In genomic region chr11:61349916-61350315, GRCh38 we compare ENCODE assay signal across 13 cellular contexts. TPM values are rescaled to one million over a fixed set of nuclear protein-coding genes. Genes with fewer than 3 reads are reported as not detected.
A peak's percentile ranks its signal among the peaks of the same experiment; 100 is the strongest.
DNase-seq lines count a peak whose midpoint lies in the region; ATAC-seq and TF ChIP-seq lines count a peak whose summit lies in the region.
"Had no signal": no experiment of that assay in that cellular context is flagged by ENCODE, and none has a peak within 500 bp of the region (broad histone marks: within the 10 kb centered on the region; RNA-seq: fewer than 3 reads in every experiment).

No MANE protein-coding gene starts in this region.

- H3K9me3 Mint-ChIP-seq in activated naive CD4-positive, alpha-beta T cell treated with anti-CD3 and anti-CD28 coated beads, Interleukin-2, amount 50 U/mL, for 24 hours = no peaks in the 10 kb centered on the region
- H3K9me3 Mint-ChIP-seq in activated naive CD4-positive, alpha-beta T cell treated with anti-CD3 and anti-CD28 coated beads, Interleukin-2, amount 10 ng/mL, durations not matched to agents 7 days and 5 days = no peaks in the 10 kb centered on the region
- H3K9me3 Mint-ChIP-seq in memory B cell = no peaks in the 10 kb centered on the region
- H3K9me3 Mint-ChIP-seq in stimulated activated memory B cell treated with anti-CD40 and anti-IgM and Interleukin-4, amounts not matched to agents 10 μg/mL and 1 μg/mL and 100 μg/mL, for 72 hours = no peaks in the 10 kb centered on the region
- no peaks in the 10 kb centered on the region for H3K9me3 Mint-ChIP-seq in natural killer cell

- no peak overlapping the region for H3K4me3 Mint-ChIP-seq in activated naive CD4-positive, alpha-beta T cell treated with anti-CD3 and anti-CD28 coated beads, Interleukin-2, amount 50 U/mL, for 24 hours
- no peak overlapping the region for H3K4me3 Mint-ChIP-seq in activated naive CD4-positive, alpha-beta T cell treated with anti-CD3 and anti-CD28 coated beads, Interleukin-2, amount 10 ng/mL, durations not matched to agents 7 days and 5 days
- H3K4me3 Mint-ChIP-seq in memory B cell = peak overlapping the region; percentile 8
- H3K4me3 Mint-ChIP-seq in stimulated activated memory B cell treated with anti-CD40 and anti-IgM and Interleukin-4, amounts not matched to agents 10 μg/mL and 1 μg/mL and 100 μg/mL, for 72 hours = no peak overlapping the region
- H3K4me3 Mint-ChIP-seq in natural killer cell = no peak overlapping the region

- H3K27ac Mint-ChIP-seq in activated naive CD4-positive, alpha-beta T cell treated with anti-CD3 and anti-CD28 coated beads, Interleukin-2, amount 50 U/mL, for 24 hours = peak overlapping the region; percentile 11
- no peak overlapping the region for H3K27ac Mint-ChIP-seq in activated naive CD4-positive, alpha-beta T cell treated with anti-CD3 and anti-CD28 coated beads, Interleukin-2, amount 10 ng/mL, durations not matched to agents 7 days and 5 days
- peak overlapping the region; percentile 26 for H3K27ac Mint-ChIP-seq in memory B cell
- H3K27ac Mint-ChIP-seq in stimulated activated memory B cell treated with anti-CD40 and anti-IgM and Interleukin-4, amounts not matched to agents 10 μg/mL and 1 μg/mL and 100 μg/mL, for 72 hours = peak overlapping the region; percentile 58
- no peak overlapping the region for H3K27ac Mint-ChIP-seq in natural killer cell

- no peaks in the 10 kb centered on the region for H3K27me3 Mint-ChIP-seq in activated naive CD4-positive, alpha-beta T cell treated with anti-CD3 and anti-CD28 coated beads, Interleukin-2, amount 50 U/mL, for 24 hours
- H3K27me3 Mint-ChIP-seq in activated naive CD4-positive, alpha-beta T cell treated with anti-CD3 and anti-CD28 coated beads, Interleukin-2, amount 10 ng/mL, durations not matched to agents 7 days and 5 days = no peaks in the 10 kb centered on the region
- H3K27me3 Mint-ChIP-seq in memory B cell (no peaks in the 10 kb centered on the region), natural killer cell (ENCODE audit: low read depth in 2 of 2) (no peaks in the 10 kb centered on the region)
- no peaks in the 10 kb centered on the region for H3K27me3 Mint-ChIP-seq in stimulated activated memory B cell treated with anti-CD40 and anti-IgM and Interleukin-4, amounts not matched to agents 10 μg/mL and 1 μg/mL and 100 μg/mL, for 72 hours

- peak overlapping the region; percentile 56 for H3K27ac ChIP-seq in RWPE1
- H3K27ac ChIP-seq: A549 had no signal

- ATAC-seq in memory B cell (ENCODE audit: low read depth) (no peak), natural killer cell (no peak), HG02852 (IDR thresholded peaks at IDR 0.05; ENCODE audit: unreplicated experiment) (no peak)
- ATAC-seq in stimulated activated memory B cell treated with anti-CD40 and anti-IgM and Interleukin-4, amounts not matched to agents 10 μg/mL and 1 μg/mL and 100 μg/mL, for 72 hours = no peak
- ATAC-seq: A549 had no signal

- POLR2A ChIA-PET in RWPE1 (lab: Yijun Ruan, JAX; ENCODE audit: low non-redundant PET) = interaction anchor here (1.2 kb wide), 1 partner anchor 12 kb away, joined by 3 read pairs; the partner anchor contains the start of genes CYB561A3 and TMEM138

- DNase-seq in activated naive CD4-positive, alpha-beta T cell treated with anti-CD3 and anti-CD28 coated beads, Interleukin-2, amount 10 ng/mL, durations not matched to agents 7 days and 5 days = no peak
- DNase-seq in RWPE1 (ENCODE audit: low spot score) = no peak
- no peak for DNase-seq in memory B cell (ENCODE audit: low spot score in 2 of 2)
- DNase-seq in retina = no peak
- no peak for DNase-seq in natural killer cell
- DNase-seq: Kasumi-1, NCI-H1105, NCI-H1694, NCI-H524 had no signal

- TF ChIP-seq CTCF in RWPE1 (conservative IDR thresholded peaks at IDR 0.05; ENCODE audit: low read depth) (no peak), natural killer cell (IDR thresholded peaks at IDR 0.05) (no peak)

- H3K4me1 Mint-ChIP-seq in activated naive CD4-positive, alpha-beta T cell treated with anti-CD3 and anti-CD28 coated beads, Interleukin-2, amount 50 U/mL, for 24 hours = peaks cover 6% of the 10 kb centered on the region
- no peaks in the 10 kb centered on the region for H3K4me1 Mint-ChIP-seq in activated naive CD4-positive, alpha-beta T cell treated with anti-CD3 and anti-CD28 coated beads, Interleukin-2, amount 10 ng/mL, durations not matched to agents 7 days and 5 days
- peaks cover 39% of the 10 kb centered on the region for H3K4me1 Mint-ChIP-seq in memory B cell
- H3K4me1 Mint-ChIP-seq in stimulated activated memory B cell treated with anti-CD40 and anti-IgM and Interleukin-4, amounts not matched to agents 10 μg/mL and 1 μg/mL and 100 μg/mL, for 72 hours = peaks cover 59% of the 10 kb centered on the region
- peaks cover 0 to 10% of the 10 kb centered on the region in 2 donors for H3K4me1 Mint-ChIP-seq in natural killer cell

- intact Hi-C loops in natural killer cell (cut with micrococcal nuclease) = no loop called here

- CTCF ChIA-PET in activated naive CD4-positive, alpha-beta T cell treated with anti-CD3 and anti-CD28 coated beads, Interleukin-2, amount 10 ng/mL, durations not matched to agents 7 days and 5 days (lab: Charles Lee) = interaction anchor here (0.8 kb wide), 1 partner anchor 36 kb away, joined by 4 read pairs; no protein-coding TSS in a partner anchor
- CTCF ChIA-PET in RWPE1 (lab: Yijun Ruan, JAX) = interaction anchor here (4.0 kb wide), 1 partner anchor 14 kb away, joined by 13 read pairs; no protein-coding TSS in a partner anchor

- H3K36me3 Mint-ChIP-seq in activated naive CD4-positive, alpha-beta T cell treated with anti-CD3 and anti-CD28 coated beads, Interleukin-2, amount 50 U/mL, for 24 hours = peaks cover 5% of the 10 kb centered on the region
- peaks cover 23% of the 10 kb centered on the region for H3K36me3 Mint-ChIP-seq in activated naive CD4-positive, alpha-beta T cell treated with anti-CD3 and anti-CD28 coated beads, Interleukin-2, amount 10 ng/mL, durations not matched to agents 7 days and 5 days
- H3K36me3 Mint-ChIP-seq in memory B cell (peaks cover 25% of the 10 kb centered on the region), natural killer cell (no peaks in the 10 kb centered on the region)
- H3K36me3 Mint-ChIP-seq in stimulated activated memory B cell treated with anti-CD40 and anti-IgM and Interleukin-4, amounts not matched to agents 10 μg/mL and 1 μg/mL and 100 μg/mL, for 72 hours = peaks cover 67% of the 10 kb centered on the region

RNA-seq across cellular contexts. Expression of gene CYB561A3, which starts 11.8 kb away (rescaled TPM):
- total RNA-seq in natural killer cell = 10 to 100 TPM; 24.6 to 33.5 (median 30.2) TPM

RNA-seq across cellular contexts. Expression of gene TMEM138, which starts 12.3 kb away (rescaled TPM):
- 10 to 100 TPM; 63.8 to 75.9 (median 66.5) TPM for total RNA-seq in natural killer cell

RNA-seq across cellular contexts. Expression of gene TKFC, which starts 16.9 kb away (rescaled TPM):
- total RNA-seq in natural killer cell = 10 to 100 TPM; 32.9 to 54.8 (median 38.6) TPM

RNA-seq across cellular contexts. Expression of gene DDB1, which starts 17.0 kb away (rescaled TPM):
- 100 to 1,000 TPM; 170 to 233 (median 229) TPM for total RNA-seq in natural killer cell

RNA-seq across cellular contexts. Expression of gene TMEM216, which starts 42.5 kb away (rescaled TPM):
- 10 to 100 TPM in 1 of 3 donors, 1 to 10 TPM in 2; 5.1 to 10.7 (median 9.2) TPM for total RNA-seq in natural killer cell

Comparison
In these comparisons a context has a peak if more than half of its experiments do, and no peak if none do; other contexts are left out.
1. H3K27ac Mint-ChIP-seq: peak in activated naive CD4-positive, alpha-beta T cell treated with anti-CD3 and anti-CD28 coated beads, Interleukin-2, amount 50 U/mL, for 24 hours (single experiment), memory B cell (single experiment) and stimulated activated memory B cell treated with anti-CD40 and anti-IgM and Interleukin-4, amounts not matched to agents 10 μg/mL and 1 μg/mL and 100 μg/mL, for 72 hours (single experiment); none in activated naive CD4-positive, alpha-beta T cell treated with anti-CD3 and anti-CD28 coated beads, Interleukin-2, amount 10 ng/mL, durations not matched to agents 7 days and 5 days (single experiment) and natural killer cell (0 of 2).